17 cellular contexts compared by ENCODE assay signal in genomic region chr17:1958134-1958881, GRCh38.
A peak's percentile ranks its signal among the peaks of the same experiment; 100 is the strongest.
DNase-seq lines count a peak whose midpoint lies in the region; ATAC-seq, FAIRE-seq and TF ChIP-seq lines count a peak whose summit lies in the region.
"Had no signal": no experiment of that assay in that cellular context is flagged by ENCODE, and none has a peak within 500 bp of the region (broad histone marks: within the 10 kb centered on the region; RNA-seq: fewer than 3 reads in every experiment).

No MANE protein-coding gene starts in this region.

- H3K36me3 ChIP-seq in small intestine (ENCODE audit: control insufficient read depth in 2 of 2, insufficient read depth in 2 of 2, low read length in 2 of 2) (no peaks in the 10 kb centered on the region), HAP-1 (replicated peaks) (no peaks in the 10 kb centered on the region)
- H3K36me3 ChIP-seq: adrenal gland had no signal

- no peak for TF ChIP-seq CTCF in lower leg skin (IDR thresholded peaks at IDR 0.05)
- TF ChIP-seq CTCF in omental fat pad (IDR thresholded peaks at IDR 0.05), result no peak

- no peaks in the 10 kb centered on the region for H3K27me3 ChIP-seq in small intestine (ENCODE audit: control insufficient read depth in 2 of 2, insufficient read depth in 2 of 2, low read length in 2 of 2)
- H3K27me3 ChIP-seq in HAP-1 (ENCODE audit: low read depth), result no peaks in the 10 kb centered on the region
- H3K27me3 ChIP-seq: adrenal gland had no signal

- 39 to 63% (median 57%) methylated on average over 21 of the region's 21 CpGs for WGBS in small intestine, 3 donors
- 60 to 65% methylated on average over 21 of the region's 21 CpGs for WGBS in lower leg skin, 2 donors

- no peak for TF ChIP-seq POLR2A in lower leg skin (IDR thresholded peaks at IDR 0.05)

- intact Hi-C loops in left ventricle myocardium superior (cut with micrococcal nuclease), result no loop called here
- intact Hi-C loops in lower leg skin (cut with DNase I; ENCODE audit: low total_unique reads), result no loop called here

- in situ Hi-C loops in HAP-1 (cut with MboI; ENCODE audit: low sequenced_read_pairs), result no loop called here

- H3K27ac ChIP-seq in small intestine (ENCODE audit: low read depth in 1 of 2, low read length in 1 of 2), result no peak overlapping the region
- H3K27ac ChIP-seq: adrenal gland, epithelial cell of prostate had no signal

- no peak overlapping the region for H3K4me3 ChIP-seq in small intestine (ENCODE audit: low read depth in 1 of 2, low read length in 2 of 2)
- H3K4me3 ChIP-seq in lower leg skin (ENCODE audit: low read depth, poor library complexity, severe bottlenecking), result no peak overlapping the region
- H3K4me3 ChIP-seq in HAP-1, result no peak overlapping the region
- H3K4me3 ChIP-seq: adrenal gland, GM23338 had no signal

- H3K4me1 ChIP-seq in small intestine (ENCODE audit: control insufficient read depth in 2 of 2, insufficient read depth in 1 of 2, low read depth in 1 of 2, low read length in 1 of 2), result no peaks in the 10 kb centered on the region
- peaks cover 10% of the 10 kb centered on the region; the same call in 1 of the 2 replicates for H3K4me1 ChIP-seq in HAP-1
- H3K4me1 ChIP-seq: adrenal gland had no signal

- DNase-seq in NCI-H82 (lab: John Stamatoyannopoulos, UW) (peak; percentile 68), NCI-H82 treated with DMSO at 0.1 percent for 48 hours (lab: John Stamatoyannopoulos, UW; ENCODE audit: unreplicated experiment) (no peak), NCI-H69 (lab: John Stamatoyannopoulos, UW) (peak; percentile 61), left ventricle myocardium superior (no peak), small intestine (peak; percentile 40), lower leg skin (ENCODE audit: low spot score in 2 of 2) (no peak), HAP-1 (ENCODE audit: low spot score in 2 of 2) (no peak), omental fat pad (ENCODE audit: low spot score) (no peak)
- DNase-seq: adrenal gland; NCI-H1105 treated with DMSO at 0.1 percent for 48 hours; NCI-H526 treated with DMSO at 0.1 percent for 48 hours; stimulated activated CD4-positive, alpha-beta T cell treated with anti-CD3 and anti-CD28 coated beads, Interleukin-4, amount 100 ng/mL, for 24 hours; T-helper 9 cell had no signal

- H3K9me3 ChIP-seq in small intestine (ENCODE audit: control insufficient read depth, low read depth) (no peaks in the 10 kb centered on the region), HAP-1 (no peaks in the 10 kb centered on the region)
- H3K9me3 ChIP-seq: adrenal gland had no signal

- peak; percentile 49 for ATAC-seq in left ventricle myocardium superior
- no peak for ATAC-seq in omental fat pad (ENCODE audit: low FRiP score)
- ATAC-seq: GM23338 had no signal

- FAIRE-seq in small intestine (lab: Jason Lieb, UNC), result no peak
- FAIRE-seq: A204.1, urothelium cell line had no signal

Comparison
In these comparisons a context has a peak if more than half of its experiments do, and no peak if none do; other contexts are left out.
1. DNase-seq: peak in NCI-H82 (single experiment), NCI-H69 (single experiment) and small intestine (single experiment); none in NCI-H82 treated with DMSO at 0.1 percent for 48 hours (single experiment), left ventricle myocardium superior (single experiment), lower leg skin (0 of 2), HAP-1 (0 of 2) and omental fat pad (single experiment).